ENCODE assay signal across 19 cellular contexts in the genomic region with DNA sequence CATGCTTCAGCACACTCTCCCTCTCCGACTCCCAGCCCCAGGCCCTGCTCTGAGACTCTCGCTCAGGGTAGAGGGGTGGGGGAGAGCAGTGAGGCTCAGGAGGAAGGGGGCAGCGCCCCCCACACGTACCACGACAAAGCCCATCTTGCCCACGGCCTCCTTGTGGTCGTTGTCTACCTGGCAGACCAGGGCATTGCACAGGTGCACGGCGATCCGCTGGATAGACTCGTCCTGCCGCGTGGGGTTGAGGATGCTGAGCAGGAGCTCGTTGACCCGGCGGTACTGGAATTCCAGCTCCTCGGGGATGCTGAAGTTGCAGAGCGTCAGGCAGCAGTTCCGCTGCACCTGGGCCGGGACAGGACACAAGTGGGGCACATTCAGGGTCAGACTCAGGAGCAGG. TPM values are rescaled to one million over a fixed set of nuclear protein-coding genes. Genes with fewer than 3 reads are reported as not detected.
DNase-seq lines count a peak whose midpoint lies in the region; ATAC-seq, FAIRE-seq and TF ChIP-seq lines count a peak whose summit lies in the region.
"Had no signal": no experiment of that assay in that cellular context is flagged by ENCODE, and none has a peak within 500 bp of the region (broad histone marks: within the 10 kb centered on the region; RNA-seq: fewer than 3 reads in every experiment).

No MANE protein-coding gene starts in this region.

- H3K9me3 ChIP-seq in H1 (ENCODE audit: insufficient read depth in 2 of 2, low read depth in 1 of 2, low read length in 1 of 2), result no peaks in the 10 kb centered on the region
- peaks cover 0 to 1% of the 10 kb centered on the region in 2 donors for H3K9me3 ChIP-seq in neuronal stem cell (replicated peaks in 1 of 2; ENCODE audit: control insufficient read depth in 2 of 2, insufficient read depth in 1 of 2, low read depth in 1 of 2, low read length in 2 of 2)

- TF ChIP-seq EP300 in H1 (IDR thresholded peaks at IDR 0.05; ENCODE audit: borderline replicate concordance in 1 of 2, low read depth in 2 of 2, low read length in 2 of 2), result no peak

- H3K36me3 Mint-ChIP-seq in activated naive CD8-positive, alpha-beta T cell treated with anti-CD3 and anti-CD28 coated beads for 36 hours, result peaks cover 1% of the 10 kb centered on the region
- peaks cover under 1% of the 10 kb centered on the region for H3K36me3 Mint-ChIP-seq in activated naive CD8-positive, alpha-beta T cell treated with anti-CD3 and anti-CD28 coated beads, Interleukin-2, amount 50 U/mL, for 24 hours (ENCODE audit: low read depth)
- H3K36me3 Mint-ChIP-seq in activated T-cell treated with anti-CD3 and anti-CD28 coated beads, Interleukin-2, amount 50 U/mL, for 4 hours (ENCODE audit: insufficient read depth), result peaks cover 10% of the 10 kb centered on the region

- H3K18ac ChIP-seq in H1 (ENCODE audit: extremely low read depth, low read length) (no peak overlapping the region), neuronal stem cell (ENCODE audit: low read length) (no peak overlapping the region)

- no peak overlapping the region for H3K4me3 Mint-ChIP-seq in activated naive CD8-positive, alpha-beta T cell treated with anti-CD3 and anti-CD28 coated beads for 36 hours
- H3K4me3 Mint-ChIP-seq in activated naive CD8-positive, alpha-beta T cell treated with anti-CD3 and anti-CD28 coated beads, Interleukin-2, amount 50 U/mL, for 24 hours, result no peak overlapping the region
- no peak overlapping the region for H3K4me3 Mint-ChIP-seq in activated T-cell treated with anti-CD3 and anti-CD28 coated beads, Interleukin-2, amount 50 U/mL, for 4 hours
- H3K4me3 Mint-ChIP-seq: CD8-positive, alpha-beta memory T cell had no signal

- H3K27ac ChIP-seq in H1 (ENCODE audit: low read depth, low read length) (no peak overlapping the region), neuronal stem cell (replicated peaks; ENCODE audit: low read length) (no peak overlapping the region)
- H3K27ac ChIP-seq: C4-2B, KMS-11 had no signal

- H3K4me2 ChIP-seq in H1 (ENCODE audit: insufficient read depth in 1 of 2, low read depth in 2 of 2, low read length in 2 of 2), result no peak overlapping the region
- H3K4me2 ChIP-seq in neuronal stem cell (ENCODE audit: insufficient read depth, low read length, poor library complexity, severe bottlenecking), result no peak overlapping the region
- H3K4me2 ChIP-seq: KMS-11 had no signal

- no peaks in the 10 kb centered on the region for H3K27me3 Mint-ChIP-seq in activated naive CD8-positive, alpha-beta T cell treated with anti-CD3 and anti-CD28 coated beads for 36 hours
- no peaks in the 10 kb centered on the region for H3K27me3 Mint-ChIP-seq in activated naive CD8-positive, alpha-beta T cell treated with anti-CD3 and anti-CD28 coated beads, Interleukin-2, amount 50 U/mL, for 24 hours
- H3K27me3 Mint-ChIP-seq in activated T-cell treated with anti-CD3 and anti-CD28 coated beads, Interleukin-2, amount 50 U/mL, for 4 hours (ENCODE audit: low read depth), result no peaks in the 10 kb centered on the region
- H3K27me3 Mint-ChIP-seq: CD8-positive, alpha-beta memory T cell had no signal

- H3K36me3 ChIP-seq in H1 (ENCODE audit: control insufficient read depth in 2 of 4, insufficient read depth in 4 of 4, low read length in 3 of 4) (peaks cover 0 to 4% (median 2%) of the 10 kb centered on the region in 4 experiments; a peak in 1 of 8 replicates), neuronal stem cell (replicated peaks in 1 of 2; ENCODE audit: control insufficient read depth in 2 of 2, insufficient read depth in 2 of 2, low read length in 2 of 2) (peaks cover 13 to 28% of the 10 kb centered on the region in 2 donors)

- H4K5ac ChIP-seq in H1 (ENCODE audit: insufficient read length, low read depth, low read length), result no peak overlapping the region

- H3K4me3 ChIP-seq in H1 (ENCODE audit: extremely low read depth in 1 of 4, insufficient read depth in 2 of 4, low read depth in 3 of 4, low read length in 4 of 4) (no peak overlapping the region), neuronal stem cell (ENCODE audit: low read length in 2 of 2) (no peak overlapping the region)

- CTCF ChIA-PET in H1 (lab: Charles Lee; ENCODE audit: partially characterized antibody), result interaction anchor here (0.8 to 13.4 kb wide), 5 partner anchors 8 to 65 kb away, joined by 3 to 104 read pairs (median 10); no protein-coding TSS in a partner anchor

- WGBS in H1 (ENCODE audit: extremely low coverage in 1 of 2, insufficient coverage in 1 of 2, insufficient read length in 1 of 2, insufficient replicate concordance in 2 of 2, low coverage in 1 of 2, low lambda C conversion rate in 2 of 2, missing lambda C conversion rate in 1 of 2), 2 experiments, result 88% methylated on average over 20 of the region's 20 CpGs; no CpG with 5 or more reads in 1 of the 2 experiments
- no CpG with 5 or more reads among the region's 20 CpGs for WGBS in neuronal stem cell (ENCODE audit: extremely low coverage in 2 of 2, insufficient read length in 2 of 2, insufficient replicate concordance in 1 of 2), 2 donors

- no peak for TF ChIP-seq RAD21 in H1 (IDR thresholded peaks at IDR 0.05 in 1 of 2, conservative IDR thresholded peaks at IDR 0.05 in 1 of 2; ENCODE audit: low read depth in 2 of 2, low read length in 2 of 2)

- H3K14ac ChIP-seq in H1 (ENCODE audit: insufficient read length) (no peak overlapping the region), neuronal stem cell (ENCODE audit: low read length) (peak overlapping the region; percentile 21)

- H2AFZ ChIP-seq in H1 (ENCODE audit: low read length), result no peak overlapping the region
- no peak overlapping the region for H2AFZ ChIP-seq in neuronal stem cell (ENCODE audit: low read length)

- no peak overlapping the region for H2BK20ac ChIP-seq in H1 (ENCODE audit: low read length)

- H3K4me1 ChIP-seq in H1 (replicated peaks in 1 of 4; ENCODE audit: control insufficient read depth in 3 of 4, insufficient read depth in 4 of 4, low read length in 3 of 4) (no peaks in the 10 kb centered on the region), neuronal stem cell (ENCODE audit: control insufficient read depth in 2 of 2, insufficient read depth in 1 of 2, low read depth in 1 of 2, low read length in 2 of 2) (peaks cover 0 to 2% of the 10 kb centered on the region in 2 donors)

- no peaks in the 10 kb centered on the region for H3K79me2 ChIP-seq in H1 (ENCODE audit: control insufficient read depth in 1 of 2, insufficient read depth in 2 of 2, low read length in 2 of 2)

- ATAC-seq in activated naive CD8-positive, alpha-beta T cell treated with anti-CD3 and anti-CD28 coated beads, Interleukin-2, amount 50 U/mL, for 24 hours, result no peak
- ATAC-seq in activated T-cell treated with anti-CD3 and anti-CD28 coated beads, Interleukin-2, amount 50 U/mL, for 4 hours, result no peak
- no peak for ATAC-seq in GM18502 (IDR thresholded peaks at IDR 0.05; ENCODE audit: poor library complexity, unreplicated experiment)

- TF ChIP-seq POLR2A in H1 (IDR thresholded peaks at IDR 0.05; ENCODE audit: control extremely low read depth in 1 of 2, low read depth in 2 of 2, low read length in 2 of 2), result no peak

- no peaks in the 10 kb centered on the region for H3K79me1 ChIP-seq in H1 (ENCODE audit: low read depth, low read length)
- no peaks in the 10 kb centered on the region for H3K79me1 ChIP-seq in neuronal stem cell (ENCODE audit: low read depth, low read length)

- H3K23ac ChIP-seq in H1 (ENCODE audit: insufficient read length) (no peak overlapping the region), neuronal stem cell (ENCODE audit: low read depth, low read length, poor library complexity) (peak overlapping the region; percentile 55)

- H3K4me1 Mint-ChIP-seq in activated naive CD8-positive, alpha-beta T cell treated with anti-CD3 and anti-CD28 coated beads for 36 hours, result no peaks in the 10 kb centered on the region
- no peaks in the 10 kb centered on the region for H3K4me1 Mint-ChIP-seq in activated naive CD8-positive, alpha-beta T cell treated with anti-CD3 and anti-CD28 coated beads, Interleukin-2, amount 50 U/mL, for 24 hours
- no peaks in the 10 kb centered on the region for H3K4me1 Mint-ChIP-seq in activated T-cell treated with anti-CD3 and anti-CD28 coated beads, Interleukin-2, amount 50 U/mL, for 4 hours (ENCODE audit: low read depth)
- H3K4me1 Mint-ChIP-seq: CD8-positive, alpha-beta memory T cell had no signal

- H4K20me1 ChIP-seq in H1 (replicated peaks in 1 of 2; ENCODE audit: control insufficient read depth in 1 of 2, insufficient read depth in 2 of 2, low read length in 2 of 2), result no peaks in the 10 kb centered on the region

- H3K9me3 Mint-ChIP-seq in activated naive CD8-positive, alpha-beta T cell treated with anti-CD3 and anti-CD28 coated beads for 36 hours, result no peaks in the 10 kb centered on the region
- H3K9me3 Mint-ChIP-seq in activated naive CD8-positive, alpha-beta T cell treated with anti-CD3 and anti-CD28 coated beads, Interleukin-2, amount 50 U/mL, for 24 hours, result no peaks in the 10 kb centered on the region
- no peaks in the 10 kb centered on the region for H3K9me3 Mint-ChIP-seq in activated T-cell treated with anti-CD3 and anti-CD28 coated beads, Interleukin-2, amount 50 U/mL, for 4 hours
- H3K9me3 Mint-ChIP-seq: CD8-positive, alpha-beta memory T cell had no signal

- H2BK120ac ChIP-seq in H1 (replicated peaks; ENCODE audit: low read depth, low read length) (no peak overlapping the region), neuronal stem cell (ENCODE audit: low read depth, low read length) (no peak overlapping the region)

- H3K4ac ChIP-seq in H1 (replicated peaks; ENCODE audit: insufficient read length, low read depth, low read length), result no peak overlapping the region
- no peak overlapping the region for H3K4ac ChIP-seq in neuronal stem cell (ENCODE audit: low read length)

- FAIRE-seq in H1 (lab: Jason Lieb, UNC), result no peak

- H4K91ac ChIP-seq in H1 (replicated peaks; ENCODE audit: insufficient read length, low read length) (no peak overlapping the region), neuronal stem cell (ENCODE audit: low read depth, low read length, poor library complexity) (no peak overlapping the region)

- H2BK5ac ChIP-seq in H1 (ENCODE audit: low read depth, low read length), result no peak overlapping the region
- H2BK5ac ChIP-seq in neuronal stem cell (ENCODE audit: low read length), result peak overlapping the region; percentile 87

- no peak overlapping the region for H4K8ac ChIP-seq in H1 (ENCODE audit: extremely low read depth, insufficient read depth, low read length)
- no peak overlapping the region for H4K8ac ChIP-seq in neuronal stem cell (ENCODE audit: low read depth, low read length)

- no peak overlapping the region for H3K9ac ChIP-seq in H1 (replicated peaks in 1 of 4; ENCODE audit: extremely low read depth in 1 of 4, low read depth in 3 of 4, low read length in 3 of 4)
- no peak overlapping the region for H3K9ac ChIP-seq in neuronal stem cell (ENCODE audit: low read depth, low read length, poor library complexity)
- H3K9ac ChIP-seq: KMS-11 had no signal

- H2BK15ac ChIP-seq in H1 (ENCODE audit: low read length) (no peak overlapping the region), neuronal stem cell (ENCODE audit: low read length) (no peak overlapping the region)

- POLR2A ChIA-PET in H1 (lab: Charles Lee; ENCODE audit: partially characterized antibody), result interaction anchor here (0.8 to 2.4 kb wide), 7 partner anchors 8 to 82 kb away, joined by 3 to 7 read pairs (median 4); a partner anchor contains a TSS

- H3K23me2 ChIP-seq in H1 (ENCODE audit: low read depth, low read length), result no peaks in the 10 kb centered on the region

- no peak overlapping the region for H2AK5ac ChIP-seq in H1 (ENCODE audit: low read depth, low read length)
- H2AK5ac ChIP-seq in neuronal stem cell (ENCODE audit: low read depth, low read length), result peak overlapping the region; percentile 88

- TF ChIP-seq CTCF in H1 (IDR thresholded peaks at IDR 0.05; ENCODE audit: control extremely low read depth in 1 of 3, insufficient read depth in 1 of 3, low read depth in 1 of 3, low read length in 3 of 3), result peak in 2 of 3 experiments; percentile 14 to 34; a peak in 1 of 4 replicates

- H3K27me3 ChIP-seq in H1 (replicated peaks in 1 of 4; ENCODE audit: control insufficient read depth in 3 of 4, extremely low read depth in 1 of 4, insufficient read depth in 3 of 4, low read length in 3 of 4) (no peaks in the 10 kb centered on the region), neuronal stem cell (ENCODE audit: control insufficient read depth in 3 of 3, insufficient read depth in 3 of 3, low read depth in 1 of 3, low read length in 3 of 3) (no peaks in the 10 kb centered on the region)

- no peak overlapping the region for H3K56ac ChIP-seq in H1 (replicated peaks; ENCODE audit: insufficient read length, low read depth, low read length)

- H3K27ac Mint-ChIP-seq in activated naive CD8-positive, alpha-beta T cell treated with anti-CD3 and anti-CD28 coated beads for 36 hours, result peak overlapping the region; percentile 25
- no peak overlapping the region for H3K27ac Mint-ChIP-seq in activated naive CD8-positive, alpha-beta T cell treated with anti-CD3 and anti-CD28 coated beads, Interleukin-2, amount 50 U/mL, for 24 hours

- H2BK12ac ChIP-seq in H1 (ENCODE audit: low read depth, low read length), result no peak overlapping the region
- peak overlapping the region; percentile 73 for H2BK12ac ChIP-seq in neuronal stem cell (ENCODE audit: low read length)

- DNase-seq in activated naive CD8-positive, alpha-beta T cell treated with anti-CD3 and anti-CD28 coated beads for 36 hours, result no peak
- DNase-seq in activated naive CD8-positive, alpha-beta T cell treated with anti-CD3 and anti-CD28 coated beads, Interleukin-2, amount 50 U/mL, for 24 hours, result no peak
- DNase-seq in H1 (ENCODE audit: low read depth in 1 of 2, low spot score in 2 of 2) (no peak), neuronal stem cell (ENCODE audit: low spot score) (no peak)
- DNase-seq in activated T-cell treated with anti-CD3 and anti-CD28 coated beads, Interleukin-2, amount 50 U/mL, for 4 hours, result no peak
- DNase-seq: CD8-positive, alpha-beta memory T cell; DMS79; HCEC 1CT; NCI-H1105; NCI-H146; NCI-H2029; NCI-H2171; NCI-H345; NCI-H524; NCI-H774; NK-92 treated with Interleukin-12 subunit alpha and Interleukin-12 subunit beta, amount 100 ng/mL, for 24 hours had no signal

RNA-seq across cellular contexts. Expression of a gene that starts 18.5 kb away (rescaled TPM):
- total RNA-seq in activated naive CD8-positive, alpha-beta T cell treated with anti-CD3 and anti-CD28 coated beads for 36 hours, result 10 to 100 TPM; 47.1 to 52.6 TPM
- 32.8 and 35.0 TPM in 2 replicates for total RNA-seq in H1 (2021; fragmentation: NEBNext Ultra II Directional; extraction: Animal tissue kit (Norgen Biotek cat#: 25700))
- 93.8 and 121 TPM in 2 replicates for polyA plus RNA-seq in H1 (2011; rRNA removed)
- 78.5 TPM for polyA plus RNA-seq in H1 (2011; cell fraction: cytosol; rRNA removed)
- 139 TPM for polyA plus RNA-seq in H1 (2011; cell fraction: nucleus; rRNA removed)
- polyA plus RNA-seq in H1 (2012, experiment 1 of 2), result 23.3 to 48.0 TPM (median 44.7 TPM) in 4 replicates
- polyA plus RNA-seq in H1 (2012, experiment 2 of 2), result 53.7 TPM
- 41.4 TPM for polyA plus RNA-seq in H1 (2013, experiment 1 of 2)
- 43.5 TPM for polyA plus RNA-seq in H1 (2013, experiment 2 of 2)
- polyA minus RNA-seq in H1 (2011; rRNA and poly(A)+ RNA removed), result 21.8 and 26.4 TPM in 2 replicates
- 45.5 TPM for polyA minus RNA-seq in H1 (2011; cell fraction: cytosol; rRNA and poly(A)+ RNA removed)
- polyA minus RNA-seq in H1 (2011; cell fraction: nucleus; rRNA and poly(A)+ RNA removed), result 34.7 TPM
- polyA plus RNA-seq in neuronal stem cell (2013, experiment 1 of 2), result 27.7 TPM
- 27.9 TPM for polyA plus RNA-seq in neuronal stem cell (2013, experiment 2 of 2)
- 10 to 100 TPM; 41.7 to 44.9 (median 43.3) TPM for total RNA-seq in activated T-cell treated with anti-CD3 and anti-CD28 coated beads, Interleukin-2, amount 50 U/mL, for 4 hours

RNA-seq across cellular contexts. Expression of a gene that starts 29.3 kb away (rescaled TPM):
- total RNA-seq in activated naive CD8-positive, alpha-beta T cell treated with anti-CD3 and anti-CD28 coated beads for 36 hours, result 10 to 100 TPM; 13.7 to 14.4 TPM
- 20.5 and 22.6 TPM in 2 replicates for total RNA-seq in H1 (2021; fragmentation: NEBNext Ultra II Directional; extraction: Animal tissue kit (Norgen Biotek cat#: 25700))
- 26.6 and 55.8 TPM in 2 replicates for polyA plus RNA-seq in H1 (2011; rRNA removed)
- polyA plus RNA-seq in H1 (2011; cell fraction: cytosol; rRNA removed), result 24.8 TPM
- polyA plus RNA-seq in H1 (2011; cell fraction: nucleus; rRNA removed), result 43.9 TPM
- polyA plus RNA-seq in H1 (2012, experiment 1 of 2), result 12.0 to 19.7 TPM (median 18.3 TPM) in 4 replicates
- 17.9 TPM for polyA plus RNA-seq in H1 (2012, experiment 2 of 2)
- polyA plus RNA-seq in H1 (2013, experiment 1 of 2), result 12.2 TPM
- 11.3 TPM for polyA plus RNA-seq in H1 (2013, experiment 2 of 2)
- polyA minus RNA-seq in H1 (2011; rRNA and poly(A)+ RNA removed), result 25.9 and 30.5 TPM in 2 replicates
- polyA minus RNA-seq in H1 (2011; cell fraction: cytosol; rRNA and poly(A)+ RNA removed), result 24.1 TPM
- 20.3 TPM for polyA minus RNA-seq in H1 (2011; cell fraction: nucleus; rRNA and poly(A)+ RNA removed)
- polyA plus RNA-seq in neuronal stem cell (2013, experiment 1 of 2), result 19.6 TPM
- 19.4 TPM for polyA plus RNA-seq in neuronal stem cell (2013, experiment 2 of 2)
- 10 to 100 TPM; 10.9 to 14.9 (median 14.5) TPM for total RNA-seq in activated T-cell treated with anti-CD3 and anti-CD28 coated beads, Interleukin-2, amount 50 U/mL, for 4 hours

RNA-seq across cellular contexts. Expression of a gene that starts 40.1 kb away (rescaled TPM):
- total RNA-seq in activated naive CD8-positive, alpha-beta T cell treated with anti-CD3 and anti-CD28 coated beads for 36 hours, result 1 to 10 TPM; 7.2 to 7.8 TPM
- total RNA-seq in H1 (2021; fragmentation: NEBNext Ultra II Directional; extraction: Animal tissue kit (Norgen Biotek cat#: 25700)), result 15.2 and 16.3 TPM in 2 replicates
- polyA plus RNA-seq in H1 (2011; rRNA removed), result 15.7 and 24.4 TPM in 2 replicates
- polyA plus RNA-seq in H1 (2011; cell fraction: cytosol; rRNA removed), result 20.7 TPM
- polyA plus RNA-seq in H1 (2011; cell fraction: nucleus; rRNA removed), result 49.0 TPM
- 12.4 to 21.9 TPM (median 18.9 TPM) in 4 replicates for polyA plus RNA-seq in H1 (2012, experiment 1 of 2)
- polyA plus RNA-seq in H1 (2012, experiment 2 of 2), result 16.2 TPM
- 11.3 TPM for polyA plus RNA-seq in H1 (2013, experiment 1 of 2)
- 11.3 TPM for polyA plus RNA-seq in H1 (2013, experiment 2 of 2)
- 7.2 and 10.8 TPM in 2 replicates for polyA minus RNA-seq in H1 (2011; rRNA and poly(A)+ RNA removed)
- polyA minus RNA-seq in H1 (2011; cell fraction: cytosol; rRNA and poly(A)+ RNA removed), result 15.9 TPM
- polyA minus RNA-seq in H1 (2011; cell fraction: nucleus; rRNA and poly(A)+ RNA removed), result 11.0 TPM
- 10.5 TPM for polyA plus RNA-seq in neuronal stem cell (2013, experiment 1 of 2)
- polyA plus RNA-seq in neuronal stem cell (2013, experiment 2 of 2), result 10.2 TPM
- 10 to 100 TPM in 1 of 3 donors, 1 to 10 TPM in 2; 5.5 to 10.1 (median 8.1) TPM for total RNA-seq in activated T-cell treated with anti-CD3 and anti-CD28 coated beads, Interleukin-2, amount 50 U/mL, for 4 hours

RNA-seq across cellular contexts. Expression of a gene that starts 44.7 kb away (rescaled TPM):
- 10 to 100 TPM; 16.3 to 18.8 TPM for total RNA-seq in activated naive CD8-positive, alpha-beta T cell treated with anti-CD3 and anti-CD28 coated beads for 36 hours
- total RNA-seq in H1 (2021; fragmentation: NEBNext Ultra II Directional; extraction: Animal tissue kit (Norgen Biotek cat#: 25700)), result 21.3 and 26.3 TPM in 2 replicates
- 24.7 and 33.0 TPM in 2 replicates for polyA plus RNA-seq in H1 (2011; rRNA removed)
- polyA plus RNA-seq in H1 (2011; cell fraction: cytosol; rRNA removed), result 18.0 TPM
- polyA plus RNA-seq in H1 (2011; cell fraction: nucleus; rRNA removed), result 26.8 TPM
- polyA plus RNA-seq in H1 (2012, experiment 1 of 2), result 17.9 to 24.5 TPM (median 20.3 TPM) in 4 replicates
- polyA plus RNA-seq in H1 (2012, experiment 2 of 2), result 23.3 TPM
- polyA plus RNA-seq in H1 (2013, experiment 1 of 2), result 13.2 TPM
- 13.4 TPM for polyA plus RNA-seq in H1 (2013, experiment 2 of 2)
- polyA minus RNA-seq in H1 (2011; rRNA and poly(A)+ RNA removed), result 21.1 and 26.2 TPM in 2 replicates
- polyA minus RNA-seq in H1 (2011; cell fraction: cytosol; rRNA and poly(A)+ RNA removed), result 8.7 TPM
- 10.1 TPM for polyA minus RNA-seq in H1 (2011; cell fraction: nucleus; rRNA and poly(A)+ RNA removed)
- 14.4 TPM for polyA plus RNA-seq in neuronal stem cell (2013, experiment 1 of 2)
- polyA plus RNA-seq in neuronal stem cell (2013, experiment 2 of 2), result 14.4 TPM
- total RNA-seq in activated T-cell treated with anti-CD3 and anti-CD28 coated beads, Interleukin-2, amount 50 U/mL, for 4 hours, result 10 to 100 TPM; 23.7 to 26.9 (median 24.6) TPM

RNA-seq across cellular contexts. Expression of a gene that starts 53.4 kb away (rescaled TPM):
- 100 to 1,000 TPM; 953 to 971 TPM for total RNA-seq in activated naive CD8-positive, alpha-beta T cell treated with anti-CD3 and anti-CD28 coated beads for 36 hours
- 1,327 and 1,345 TPM in 2 replicates for total RNA-seq in H1 (2021; fragmentation: NEBNext Ultra II Directional; extraction: Animal tissue kit (Norgen Biotek cat#: 25700))
- polyA plus RNA-seq in H1 (2011; rRNA removed), result 466 and 513 TPM in 2 replicates
- 383 TPM for polyA plus RNA-seq in H1 (2011; cell fraction: cytosol; rRNA removed)
- polyA plus RNA-seq in H1 (2011; cell fraction: nucleus; rRNA removed), result 93.4 TPM
- polyA plus RNA-seq in H1 (2012, experiment 1 of 2), result 759 to 1,315 TPM (median 835 TPM) in 4 replicates
- polyA plus RNA-seq in H1 (2012, experiment 2 of 2), result 163 TPM
- 862 TPM for polyA plus RNA-seq in H1 (2013, experiment 1 of 2)
- polyA plus RNA-seq in H1 (2013, experiment 2 of 2), result 900 TPM
- 245 and 251 TPM in 2 replicates for polyA minus RNA-seq in H1 (2011; rRNA and poly(A)+ RNA removed)
- 1,111 TPM for polyA minus RNA-seq in H1 (2011; cell fraction: cytosol; rRNA and poly(A)+ RNA removed)
- 200 TPM for polyA minus RNA-seq in H1 (2011; cell fraction: nucleus; rRNA and poly(A)+ RNA removed)
- polyA plus RNA-seq in neuronal stem cell (2013, experiment 1 of 2), result 683 TPM
- polyA plus RNA-seq in neuronal stem cell (2013, experiment 2 of 2), result 718 TPM
- 100 to 1,000 TPM; 761 to 865 (median 792) TPM for total RNA-seq in activated T-cell treated with anti-CD3 and anti-CD28 coated beads, Interleukin-2, amount 50 U/mL, for 4 hours
